ENCODE assay signal across 1 cellular context in the genomic region with DNA sequence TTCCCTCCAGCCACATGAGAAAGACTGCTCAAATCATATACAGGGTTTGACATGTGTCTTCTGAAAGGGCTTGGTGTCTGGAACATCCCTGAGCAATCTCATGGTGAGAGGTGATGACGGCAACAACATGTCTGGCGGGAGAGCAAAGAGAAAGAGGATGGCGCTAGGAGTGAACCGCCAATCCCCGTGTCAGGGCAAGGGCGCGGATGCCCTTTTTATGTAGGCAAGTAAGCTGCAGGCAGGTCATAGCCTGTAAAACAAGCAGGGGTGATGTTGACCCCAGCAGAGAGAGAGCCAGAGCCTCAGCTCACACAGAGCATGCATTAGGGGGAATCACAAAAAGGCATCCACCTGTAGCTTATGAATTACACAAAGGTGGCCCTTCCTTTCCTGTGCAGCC. TPM values are rescaled to one million over a fixed set of nuclear protein-coding genes. Genes with fewer than 3 reads are reported as not detected.
"Had no signal": no experiment of that assay in that cellular context is flagged by ENCODE, and none has a peak within 500 bp of the region (broad histone marks: within the 10 kb centered on the region; RNA-seq: fewer than 3 reads in every experiment).

No MANE protein-coding gene starts in this region.

RNA-seq across cellular contexts. Expression of gene PTPN20, which starts 4.9 kb away (rescaled TPM):
- total RNA-seq: activated CD8-positive, alpha-beta T cell treated with anti-CD3 and anti-CD28 coated beads, Interleukin-2, amount 10 ng/mL, durations not matched to agents 7 days and 5 days had no signal
